In the genomic region with DNA sequence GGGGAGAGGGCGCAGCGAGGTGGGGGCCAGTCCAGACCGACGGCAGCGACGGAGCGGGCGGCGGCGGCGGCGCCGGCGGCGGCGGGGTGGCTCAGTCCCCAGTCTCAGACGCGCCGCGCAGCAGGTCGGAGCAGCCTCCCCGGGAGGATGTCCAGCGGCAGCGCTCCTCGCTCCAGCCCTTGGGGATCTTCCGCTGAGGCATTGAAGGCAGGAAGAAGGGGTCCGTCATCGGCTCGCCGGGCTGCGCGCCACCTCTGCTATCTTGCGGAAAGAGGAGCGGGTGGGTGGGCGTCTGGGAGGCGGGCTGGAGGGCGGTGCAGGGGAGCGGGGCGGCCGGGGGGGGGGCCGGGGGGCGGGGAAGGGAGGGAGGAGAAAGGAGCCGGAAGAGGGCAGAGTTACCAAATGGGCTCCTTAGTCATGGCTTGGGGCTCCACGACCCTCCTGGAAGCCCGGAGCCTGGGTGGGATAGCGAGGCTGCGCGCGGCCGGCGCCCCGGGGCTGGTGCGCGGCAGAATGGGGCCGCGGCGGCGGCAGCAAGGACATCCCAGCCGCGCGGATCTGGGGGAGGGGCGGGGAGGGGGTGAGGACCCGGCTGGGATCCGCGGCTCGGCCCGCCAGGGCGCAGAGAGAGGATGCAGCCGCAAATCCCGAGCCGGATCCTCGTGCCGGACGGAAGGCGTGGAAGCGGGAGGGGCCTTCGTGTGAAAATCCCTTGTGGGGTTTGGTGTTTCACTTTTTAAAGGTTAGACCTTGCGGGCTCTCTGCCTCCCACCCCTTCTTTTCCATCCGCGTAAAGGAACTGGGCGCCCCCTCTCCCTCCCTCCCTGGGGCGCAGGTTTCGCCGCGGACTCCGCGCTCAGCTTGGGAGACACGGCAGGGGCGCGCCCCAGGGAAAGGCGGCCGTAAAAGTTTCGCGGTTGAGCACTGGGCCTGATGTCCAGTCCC, we compare ENCODE assay signal across 8 cellular contexts. TPM values are rescaled to one million over a fixed set of nuclear protein-coding genes. Genes with fewer than 3 reads are reported as not detected.
A peak's percentile ranks its signal among the peaks of the same experiment; 100 is the strongest.
DNase-seq lines count a peak whose midpoint lies in the region; ATAC-seq, FAIRE-seq and TF ChIP-seq lines count a peak whose summit lies in the region.

A gene with protein sequence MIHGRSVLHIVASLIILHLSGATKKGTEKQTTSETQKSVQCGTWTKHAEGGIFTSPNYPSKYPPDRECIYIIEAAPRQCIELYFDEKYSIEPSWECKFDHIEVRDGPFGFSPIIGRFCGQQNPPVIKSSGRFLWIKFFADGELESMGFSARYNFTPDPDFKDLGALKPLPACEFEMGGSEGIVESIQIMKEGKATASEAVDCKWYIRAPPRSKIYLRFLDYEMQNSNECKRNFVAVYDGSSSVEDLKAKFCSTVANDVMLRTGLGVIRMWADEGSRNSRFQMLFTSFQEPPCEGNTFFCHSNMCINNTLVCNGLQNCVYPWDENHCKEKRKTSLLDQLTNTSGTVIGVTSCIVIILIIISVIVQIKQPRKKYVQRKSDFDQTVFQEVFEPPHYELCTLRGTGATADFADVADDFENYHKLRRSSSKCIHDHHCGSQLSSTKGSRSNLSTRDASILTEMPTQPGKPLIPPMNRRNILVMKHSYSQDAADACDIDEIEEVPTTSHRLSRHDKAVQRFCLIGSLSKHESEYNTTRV (minus strand): TSS at position 267 of the 945 bp plus-strand sequence. CDS start 696 bp downstream, outside the sequence.

- in situ Hi-C loops in GM13976 (cut with MboI; ENCODE audit: low sequenced_read_pairs, unreplicated experiment), result no loop called here

- H3K36me3 Mint-ChIP-seq in activated CD8-positive, alpha-beta T cell treated with anti-CD3 and anti-CD28 coated beads for 36 hours (ENCODE audit: low read depth), result no peaks in the 10 kb centered on the region

- no peak for FAIRE-seq in RCC 7860 (lab: Jason Lieb, UNC)

- no peak within 1 kb of the TSS for H3K27ac Mint-ChIP-seq in activated CD8-positive, alpha-beta T cell treated with anti-CD3 and anti-CD28 coated beads for 36 hours

- CTCF ChIA-PET in activated CD8-positive, alpha-beta T cell treated with anti-CD3 and anti-CD28 coated beads for 36 hours (lab: Charles Lee), result no interaction called here

- peaks cover 28% of the 10 kb centered on the region for H3K27me3 Mint-ChIP-seq in activated CD8-positive, alpha-beta T cell treated with anti-CD3 and anti-CD28 coated beads for 36 hours

- intact Hi-C loops in sciatic nerve (cut with DNase I), result no loop called here
- intact Hi-C loops in activated CD8-positive, alpha-beta T cell treated with anti-CD3 and anti-CD28 coated beads for 36 hours (cut with micrococcal nuclease), result no loop called here

- H3K4me3 ChIP-seq in Jurkat, Clone E6-1 (ENCODE audit: low read length), result peak within 1 kb of the TSS; percentile 51
- H3K4me3 ChIP-seq in epithelial cell of proximal tubule (ENCODE audit: low read depth, low read length), result peak within 1 kb of the TSS; percentile 61

- no peak within 1 kb of the TSS for H3K4me3 Mint-ChIP-seq in activated CD8-positive, alpha-beta T cell treated with anti-CD3 and anti-CD28 coated beads for 36 hours

- peaks cover 3% of the 10 kb centered on the region for H3K9me3 Mint-ChIP-seq in activated CD8-positive, alpha-beta T cell treated with anti-CD3 and anti-CD28 coated beads for 36 hours

- POLR2A ChIA-PET in activated CD8-positive, alpha-beta T cell treated with anti-CD3 and anti-CD28 coated beads for 36 hours (lab: Charles Lee), result no interaction called here

- DNase-seq in GM13976 (ENCODE audit: low spot score), result peak; percentile 49
- DNase-seq in Jurkat, Clone E6-1 (ENCODE audit: low read depth, low spot score), result no peak
- DNase-seq in epithelial cell of proximal tubule (ENCODE audit: low read depth), result no peak
- no peak for DNase-seq in sciatic nerve (ENCODE audit: low spot score)
- no peak for DNase-seq in activated CD8-positive, alpha-beta T cell treated with anti-CD3 and anti-CD28 coated beads for 36 hours
- no peak for DNase-seq in dedifferentiated amniotic fluid mesenchymal stem cell (ENCODE audit: extremely low spot score)
- no peak for DNase-seq in RCC 7860 (ENCODE audit: low spot score)

- no peak for TF ChIP-seq CTCF in GM13976 (IDR thresholded peaks at IDR 0.05; ENCODE audit: borderline replicate concordance, control extremely low read depth, extremely low read depth, insufficient read depth, missing control alignments)
- no peak for TF ChIP-seq CTCF in epithelial cell of proximal tubule (conservative IDR thresholded peaks at IDR 0.05; ENCODE audit: low read depth, low read length)
- no peak for TF ChIP-seq CTCF in activated CD8-positive, alpha-beta T cell treated with anti-CD3 and anti-CD28 coated beads for 36 hours (IDR thresholded peaks at IDR 0.05)

- ATAC-seq in sciatic nerve (peak; percentile 39), GM18519 (IDR thresholded peaks at IDR 0.05; ENCODE audit: low FRiP score, unreplicated experiment) (no peak)
- ATAC-seq in activated CD8-positive, alpha-beta T cell treated with anti-CD3 and anti-CD28 coated beads for 36 hours, result no peak

- peaks cover 5% of the 10 kb centered on the region for H3K4me1 Mint-ChIP-seq in activated CD8-positive, alpha-beta T cell treated with anti-CD3 and anti-CD28 coated beads for 36 hours (ENCODE audit: low read depth)

RNA-seq across cellular contexts. Expression of the gene that starts here (rescaled TPM):
- polyA plus RNA-seq in Jurkat, Clone E6-1 (2012; ENCODE audit: insufficient read depth, insufficient read length), result 10.1 TPM
- 3.3 and 11.6 TPM in 2 replicates for total RNA-seq in epithelial cell of proximal tubule
- 6.0 TPM for total RNA-seq in sciatic nerve
- not detected for total RNA-seq in activated CD8-positive, alpha-beta T cell treated with anti-CD3 and anti-CD28 coated beads for 36 hours
